In the genomic region with DNA sequence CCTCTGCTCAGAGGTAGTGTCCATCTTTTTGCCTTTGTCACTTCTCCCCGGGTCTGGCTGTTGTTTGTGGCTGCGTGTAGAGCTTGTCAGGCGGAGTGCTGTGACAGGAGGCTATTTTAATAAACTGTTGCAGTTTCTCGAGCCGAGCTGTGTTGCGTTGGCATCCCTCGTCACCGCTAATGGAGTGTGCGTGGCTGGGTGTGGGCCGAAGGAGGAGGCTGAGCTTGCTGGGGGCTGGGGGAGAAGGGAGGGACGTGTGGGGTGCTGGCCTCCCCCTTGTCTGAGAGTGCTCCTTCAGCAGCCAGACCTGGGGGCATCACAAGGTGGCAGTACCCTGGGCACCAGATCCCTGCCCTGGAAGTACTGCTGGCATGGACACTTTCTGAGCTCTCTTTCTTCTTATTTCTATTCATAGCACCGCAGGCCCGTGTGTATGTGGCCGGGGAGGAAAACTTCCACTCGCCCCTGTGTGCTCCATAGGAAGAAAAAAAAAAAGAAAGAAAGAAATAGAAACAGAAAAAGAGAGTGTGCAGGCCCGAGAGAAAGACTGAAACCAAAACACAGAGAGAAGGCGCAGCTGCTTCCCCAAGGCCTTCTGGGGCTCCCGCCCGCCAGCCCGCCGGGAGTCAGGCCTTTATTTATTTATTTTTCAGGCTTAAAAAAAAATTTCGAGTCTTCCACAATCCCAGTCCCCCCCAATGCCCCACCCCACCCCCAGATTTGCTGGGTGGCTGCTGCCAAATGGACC, we compare ENCODE assay signal across 8 cellular contexts. TPM values are rescaled to one million over a fixed set of nuclear protein-coding genes. Genes with fewer than 3 reads are reported as not detected.
A peak's percentile ranks its signal among the peaks of the same experiment; 100 is the strongest.
DNase-seq lines count a peak whose midpoint lies in the region; ATAC-seq and TF ChIP-seq lines count a peak whose summit lies in the region.

No MANE protein-coding gene starts in this region.

- H2BK15ac ChIP-seq in IMR-90 (ENCODE audit: low read depth, low read length), result peak overlapping the region; percentile 53; the same call in 2 of the 3 replicates

- H3K23ac ChIP-seq in IMR-90 (ENCODE audit: low read depth, low read length), result peak overlapping the region; percentile 82

- intact Hi-C loops in IMR-90 (cut with micrococcal nuclease) (loop anchor here (2.0 kb wide), 1 partner anchor 39 kb away; no protein-coding TSS in a partner anchor), mucosa of descending colon (cut with DNase I, micrococcal nuclease) (no loop called here)

- H3K9me3 ChIP-seq in IMR-90 (ENCODE audit: control insufficient read depth, insufficient read depth, low read length) (no peaks in the 10 kb centered on the region), mucosa of descending colon (no peaks in the 10 kb centered on the region)

- H3K4me1 ChIP-seq in IMR-90 (ENCODE audit: control insufficient read depth, insufficient read depth, low read length) (peaks cover 50% of the 10 kb centered on the region), mucosa of descending colon (ENCODE audit: low read depth) (peaks cover 38% of the 10 kb centered on the region)

- H2AK5ac ChIP-seq in IMR-90 (ENCODE audit: low read depth, low read length), result peak overlapping the region; percentile 99

- H2AK9ac ChIP-seq in IMR-90 (replicated peaks; ENCODE audit: low read depth, low read length, poor library complexity), result peak overlapping the region; percentile 97

- peaks cover 15% of the 10 kb centered on the region; the same call in 1 of the 2 replicates for H3K9me1 ChIP-seq in IMR-90 (ENCODE audit: insufficient read depth, low read length)

- no peak for TF ChIP-seq CTCF in IMR-90 (conservative IDR thresholded peaks at IDR 0.05; ENCODE audit: low read depth, low read length)
- no peak for TF ChIP-seq CTCF in brain (conservative IDR thresholded peaks at IDR 0.05)
- TF ChIP-seq CTCF in mucosa of descending colon (IDR thresholded peaks at IDR 0.05), result no peak

- H3K14ac ChIP-seq in IMR-90 (replicated peaks; ENCODE audit: low read depth, low read length), result peak overlapping the region; percentile 65

- no peaks in the 10 kb centered on the region for H3K27me3 ChIP-seq in IMR-90 (ENCODE audit: control insufficient read depth, insufficient read depth, low read length)

- H3K9me3 Mint-ChIP-seq in brain, result peaks cover 0 to 11% (median 7%) of the 10 kb centered on the region in 5 experiments

- H3K27ac ChIP-seq in IMR-90 (ENCODE audit: insufficient read depth, low read length), result peak overlapping the region; percentile 92

- peak overlapping the region; percentile 96 for H4K91ac ChIP-seq in IMR-90 (ENCODE audit: insufficient read depth, low read depth, low read length)

- in situ Hi-C loops in IMR-90 (cut with MboI; ENCODE audit: low sequenced_read_pairs), result no loop called here

- peaks cover 20% of the 10 kb centered on the region for H3K36me3 Mint-ChIP-seq in brain

- H3K4me3 ChIP-seq in IMR-90 (ENCODE audit: insufficient read depth, low read depth, low read length) (peak overlapping the region; percentile 55), mucosa of descending colon (no peak overlapping the region)

- H2BK20ac ChIP-seq in IMR-90 (ENCODE audit: low read depth, low read length), result peak overlapping the region; percentile 46; the same call in 1 of the 2 replicates

- H2BK120ac ChIP-seq in IMR-90 (ENCODE audit: low read depth, low read length), result peak overlapping the region; percentile 87

- H3K9ac ChIP-seq in IMR-90 (ENCODE audit: low read depth, low read length), result peak overlapping the region; percentile 87

- peak overlapping the region; percentile 93 for H2BK5ac ChIP-seq in IMR-90 (ENCODE audit: low read depth, low read length, poor library complexity, severe bottlenecking)

- peak overlapping the region; percentile 79 for H3K4me2 ChIP-seq in IMR-90 (ENCODE audit: low read depth, low read length)

- DNase-seq in AG08395 (ENCODE audit: low spot score), result peak; percentile 50
- peak; percentile 76 for DNase-seq in IMR-90
- peak in 1 of 3 donors; percentile 55 for DNase-seq in mucosa of descending colon
- no peak for DNase-seq in activated gamma-delta T cell (lab: John Stamatoyannopoulos, UW)
- DNase-seq in NK-92 (lab: John Stamatoyannopoulos, UW; ENCODE audit: unreplicated experiment), result no peak
- no peak for DNase-seq in epidermal melanocyte (ENCODE audit: insufficient read length, low spot score)
- DNase-seq in NCI-H446 treated with DMSO at 0.1 percent for 48 hours (lab: John Stamatoyannopoulos, UW), result no peak

- H3K18ac ChIP-seq in IMR-90 (ENCODE audit: low read depth, low read length), result peak overlapping the region; percentile 88

- peak overlapping the region; percentile 50 to 95 (median 89) for H3K4me3 Mint-ChIP-seq in brain

- peak; percentile 26 for ATAC-seq in IMR-90 (ENCODE audit: low read depth)
- peak; percentile 32 for ATAC-seq in mucosa of descending colon

- peak overlapping the region; percentile 25 to 98 (median 96) for H3K27ac Mint-ChIP-seq in brain

- dilution Hi-C loops in IMR-90 (cut with HindIII; ENCODE audit: low sequenced_read_pairs, unreplicated experiment), result no loop called here

- H3K56ac ChIP-seq in IMR-90 (ENCODE audit: extremely low read depth, insufficient read depth, low read length), result peak overlapping the region; percentile 64

- TF ChIP-seq POLR2A in IMR-90 (IDR thresholded peaks at IDR 0.05; ENCODE audit: low read depth, low read length), result no peak

- no TSS peak for BruUV-seq in IMR-90 (replicated peaks; lab: Mats Ljungman, UMichigan)

- 0 out of 2 replicates have a peak, but pooled peaks cover 3% of the 10 kb centered on the region for H4K20me1 ChIP-seq in IMR-90 (ENCODE audit: insufficient read depth, low read length)

- H4K8ac ChIP-seq in IMR-90 (ENCODE audit: low read depth in 2 of 2, low read length in 2 of 2), result peak overlapping the region; percentile 93 to 96

- H4K5ac ChIP-seq in IMR-90 (ENCODE audit: low read depth, low read length), result peak overlapping the region; percentile 80

- H3K36me3 ChIP-seq in IMR-90 (ENCODE audit: control insufficient read depth, insufficient read depth, low read length), result peaks cover 7% of the 10 kb centered on the region; the same call in 1 of the 2 replicates
- no peaks in the 10 kb centered on the region for H3K36me3 ChIP-seq in mucosa of descending colon (ENCODE audit: low read depth)

- no peak for TF ChIP-seq RAD21 in IMR-90 (IDR thresholded peaks at IDR 0.05; ENCODE audit: low read length)

- POLR2A ChIA-PET in IMR-90 (lab: Charles Lee; ENCODE audit: unreplicated experiment), result interaction anchor here (1.4 to 1.9 kb wide), 2 partner anchors 9 to 33 kb away, joined by 6 to 8 read pairs; no protein-coding TSS in a partner anchor

- peaks cover 54 to 82% of the 10 kb centered on the region in 2 experiments for H3K79me1 ChIP-seq in IMR-90 (ENCODE audit: low read depth in 1 of 2, low read length in 2 of 2)

- peaks cover 86% of the 10 kb centered on the region for H3K4me1 Mint-ChIP-seq in brain

- H3K27me3 Mint-ChIP-seq in brain, result peaks cover 100% of the 10 kb centered on the region

- WGBS in IMR-90 (ENCODE audit: extremely low coverage in 2 of 2, insufficient read length in 1 of 2), 2 experiments, result 0% methylated on average over 3 of the region's 22 CpGs; no CpG with 5 or more reads in 1 of the 2 experiments

- peak overlapping the region; percentile 97 for H3K4ac ChIP-seq in IMR-90 (ENCODE audit: low read depth, low read length)

- CTCF ChIA-PET in IMR-90 (lab: Yijun Ruan, JAX), result interaction anchor here (0.8 to 1.8 kb wide), 3 partner anchors 39 to 72 kb away, joined by 3 to 8 read pairs (median 3); no protein-coding TSS in a partner anchor

- peak overlapping the region; percentile 73 for H2AFZ ChIP-seq in IMR-90 (replicated peaks; ENCODE audit: low read length, poor library complexity)

TF ChIP-seq in IMR-90, 13 proteins besides CTCF, POLR2A, EP300 and RAD21:
- TF ChIP-seq, protein P1, sequence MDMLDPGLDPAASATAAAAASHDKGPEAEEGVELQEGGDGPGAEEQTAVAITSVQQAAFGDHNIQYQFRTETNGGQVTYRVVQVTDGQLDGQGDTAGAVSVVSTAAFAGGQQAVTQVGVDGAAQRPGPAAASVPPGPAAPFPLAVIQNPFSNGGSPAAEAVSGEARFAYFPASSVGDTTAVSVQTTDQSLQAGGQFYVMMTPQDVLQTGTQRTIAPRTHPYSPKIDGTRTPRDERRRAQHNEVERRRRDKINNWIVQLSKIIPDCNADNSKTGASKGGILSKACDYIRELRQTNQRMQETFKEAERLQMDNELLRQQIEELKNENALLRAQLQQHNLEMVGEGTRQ (IDR thresholded peaks at IDR 0.05; ENCODE audit: low read depth, low read length), result no peak
- no peak for TF ChIP-seq CHD1 (IDR thresholded peaks at IDR 0.05; ENCODE audit: low read depth, low read length)
- no peak for TF ChIP-seq RCOR1 (IDR thresholded peaks at IDR 0.05; ENCODE audit: insufficient replicate concordance, low read length)
- TF ChIP-seq FOS (IDR thresholded peaks at IDR 0.05; ENCODE audit: low read depth, low read length), result no peak
- no peak for TF ChIP-seq SMC3 (IDR thresholded peaks at IDR 0.05; ENCODE audit: low read depth, low read length)
- no peak for TF ChIP-seq CEBPB (IDR thresholded peaks at IDR 0.05; ENCODE audit: low read depth, low read length)
- peak; percentile 17; the same call in 1 of the 2 replicates for TF ChIP-seq MXI1 (IDR thresholded peaks at IDR 0.05; ENCODE audit: borderline replicate concordance, low read depth, low read length)

RNA-seq across cellular contexts. Expression of gene NFIX, which starts 27.0 kb away (rescaled TPM):
- total RNA-seq in IMR-90 (2012; rRNA removed) (10.0 and 10.2 TPM in 2 replicates), mucosa of descending colon (100 to 1,000 TPM in 1 of 3 donors, 10 to 100 TPM in 2; 59.4 to 238 (median 64.6) TPM)
- polyA plus RNA-seq in IMR-90 (2012; rRNA removed) (46.9 and 47.7 TPM in 2 replicates), brain (ENCODE audit: insufficient read depth, low read depth, low replicate concordance) (239 TPM)
- 34.3 and 53.4 TPM in 2 replicates for polyA plus RNA-seq in IMR-90 (2012; cell fraction: cytosol; rRNA removed)
- polyA plus RNA-seq in IMR-90 (2012; cell fraction: nucleus; rRNA removed; ENCODE audit: low replicate concordance), result 34.8 and 48.3 TPM in 2 replicates

RNA-seq across cellular contexts. Expression of gene DAND5, which starts 52.9 kb away (rescaled TPM):
- total RNA-seq in IMR-90 (2012; rRNA removed) (not detected in 2 replicates), mucosa of descending colon (1 to 10 TPM in 1 of 3 donors, under 1 TPM in 1, not detected in 1; 0.34 to 1.1 TPM)
- polyA plus RNA-seq in IMR-90 (2012; rRNA removed) (0.03 TPM in 1 of 2 replicates, not detected in the other), brain (ENCODE audit: insufficient read depth, low read depth, low replicate concordance) (0.56 TPM)
- 0.03 TPM in 1 of 2 replicates, not detected in the other for polyA plus RNA-seq in IMR-90 (2012; cell fraction: cytosol; rRNA removed)
- 0.07 TPM in 1 of 2 replicates, not detected in the other for polyA plus RNA-seq in IMR-90 (2012; cell fraction: nucleus; rRNA removed; ENCODE audit: low replicate concordance)

Comparison
In these comparisons a context has a peak if more than half of its experiments do, and no peak if none do; other contexts are left out.
1. DNase-seq: peak in AG08395 (single experiment) and IMR-90 (single experiment); none in activated gamma-delta T cell (single experiment), NK-92 (single experiment), epidermal melanocyte (single experiment) and NCI-H446 treated with DMSO at 0.1 percent for 48 hours (single experiment).